8 cellular contexts compared by ENCODE assay signal in genomic region chr10:91908358-91909177, GRCh38. TPM values are rescaled to one million over a fixed set of nuclear protein-coding genes. Genes with fewer than 3 reads are reported as not detected.
A peak's percentile ranks its signal among the peaks of the same experiment; 100 is the strongest.
DNase-seq lines count a peak whose midpoint lies in the region; ATAC-seq, FAIRE-seq and TF ChIP-seq lines count a peak whose summit lies in the region.

No MANE protein-coding gene starts in this region.

- peak overlapping the region; percentile 79 for H3K4me2 ChIP-seq in neural progenitor cell

- H3K4me1 ChIP-seq in foreskin keratinocyte (no peaks in the 10 kb centered on the region), neural progenitor cell (peaks cover 11% of the 10 kb centered on the region)

- H3K4me3 Mint-ChIP-seq in neural progenitor cell: peak overlapping the region; percentile 96

- H4K20me1 ChIP-seq in neural progenitor cell (ENCODE audit: low read depth): peaks cover 5% of the 10 kb centered on the region

- TF ChIP-seq CTCF in foreskin keratinocyte (conservative IDR thresholded peaks at IDR 0.05): peak; percentile 59
- peak; percentile 58 for TF ChIP-seq CTCF in neural progenitor cell (IDR thresholded peaks at IDR 0.05)

- ATAC-seq in GM21717 (IDR thresholded peaks at IDR 0.05; ENCODE audit: unreplicated experiment) (peak; percentile 91), foreskin keratinocyte (peak; percentile 77)

- H3K9ac ChIP-seq in neural progenitor cell: peak overlapping the region; percentile 73

- peaks cover 2% of the 10 kb centered on the region for H3K9me3 Mint-ChIP-seq in neural progenitor cell

- H3K27me3 ChIP-seq in foreskin keratinocyte (no peaks in the 10 kb centered on the region), neural progenitor cell (no peaks in the 10 kb centered on the region)

- peaks cover 41% of the 10 kb centered on the region for H3F3A ChIP-seq in neural progenitor cell (ENCODE audit: low read depth)

- H2AFZ ChIP-seq in neural progenitor cell (replicated peaks): peak overlapping the region; percentile 95

- peaks cover 34% of the 10 kb centered on the region for H3K4me1 Mint-ChIP-seq in neural progenitor cell

- DNase-seq in ELF-1 (ENCODE audit: low read depth, low spot score) (peak; percentile 93), RCC 7860 (ENCODE audit: low spot score) (peak; percentile 69), foreskin keratinocyte (peak in 1 of 2 donors; percentile 63), neural progenitor cell (ENCODE audit: low spot score) (peak; percentile 94), substantia nigra (lab: John Stamatoyannopoulos, UW) (peak in 47 of 49 donors; percentile 13 to 78 (median 55))
- DNase-seq in Jurkat, Clone E6-1 (ENCODE audit: low read depth, low spot score): peak; percentile 70
- DNase-seq in activated T-helper 9 cell treated with anti-CD3 and anti-CD28 coated beads, Interleukin-2, amount 50 U/mL, for 16 hours (ENCODE audit: low read depth): peak; percentile 57

- no peaks in the 10 kb centered on the region for H3K9me3 ChIP-seq in neural progenitor cell (ENCODE audit: low read depth)

- peaks cover 43% of the 10 kb centered on the region for H3K36me3 Mint-ChIP-seq in neural progenitor cell

- no peak overlapping the region for H3K27ac ChIP-seq in foreskin keratinocyte
- peak overlapping the region; percentile 13 for H3K27ac ChIP-seq in neural progenitor cell
- peak overlapping the region; percentile 30 for H3K27ac ChIP-seq in substantia nigra (ENCODE audit: low read depth, low read length, poor library complexity, severe bottlenecking)

- peak; percentile 12 for FAIRE-seq in RCC 7860 (lab: Jason Lieb, UNC)

- H3K36me3 ChIP-seq in neural progenitor cell: peaks cover 8% of the 10 kb centered on the region

- peaks cover 2% of the 10 kb centered on the region for H3K27me3 Mint-ChIP-seq in neural progenitor cell (ENCODE audit: insufficient read depth, low read depth)

- peaks cover 33% of the 10 kb centered on the region for H3K79me2 ChIP-seq in neural progenitor cell (ENCODE audit: low read depth)

- H3K27ac Mint-ChIP-seq in neural progenitor cell: peak overlapping the region; percentile 93

- H3K4me3 ChIP-seq in Jurkat, Clone E6-1 (ENCODE audit: low read length): peak overlapping the region; percentile 70
- peak overlapping the region; percentile 97 for H3K4me3 ChIP-seq in neural progenitor cell

RNA-seq across cellular contexts. Expression of gene FGFBP3, which starts 0.7 kb away (rescaled TPM):
- 2.3 TPM for polyA plus RNA-seq in Jurkat, Clone E6-1 (2012; ENCODE audit: insufficient read depth, insufficient read length)
- 0.20 and 0.32 TPM in 2 replicates for total RNA-seq in foreskin keratinocyte
- 0.29 and 0.42 TPM in 2 replicates for polyA plus RNA-seq in foreskin keratinocyte
- total RNA-seq in neural progenitor cell (ENCODE audit: low replicate concordance): 14.0 and 27.6 TPM in 2 replicates

RNA-seq across cellular contexts. Expression of gene BTAF1, which starts 15.0 kb away (rescaled TPM):
- 34.1 TPM for polyA plus RNA-seq in Jurkat, Clone E6-1 (2012; ENCODE audit: insufficient read depth, insufficient read length)
- total RNA-seq in foreskin keratinocyte: 23.7 and 24.1 TPM in 2 replicates
- 2.4 and 3.1 TPM in 2 replicates for polyA plus RNA-seq in foreskin keratinocyte
- 87.3 and 127 TPM in 2 replicates for total RNA-seq in neural progenitor cell (ENCODE audit: low replicate concordance)

Comparison
In these comparisons a context has a peak if more than half of its experiments do, and no peak if none do; other contexts are left out.
1. RNA of gene FGFBP3, which starts 0.7 kb away (total RNA-seq): 14.0 to 27.6 TPM in neural progenitor cell; 0.20 to 0.32 TPM in foreskin keratinocyte; every median in the first group is over 10 times any median in the second.